In the genomic region with DNA sequence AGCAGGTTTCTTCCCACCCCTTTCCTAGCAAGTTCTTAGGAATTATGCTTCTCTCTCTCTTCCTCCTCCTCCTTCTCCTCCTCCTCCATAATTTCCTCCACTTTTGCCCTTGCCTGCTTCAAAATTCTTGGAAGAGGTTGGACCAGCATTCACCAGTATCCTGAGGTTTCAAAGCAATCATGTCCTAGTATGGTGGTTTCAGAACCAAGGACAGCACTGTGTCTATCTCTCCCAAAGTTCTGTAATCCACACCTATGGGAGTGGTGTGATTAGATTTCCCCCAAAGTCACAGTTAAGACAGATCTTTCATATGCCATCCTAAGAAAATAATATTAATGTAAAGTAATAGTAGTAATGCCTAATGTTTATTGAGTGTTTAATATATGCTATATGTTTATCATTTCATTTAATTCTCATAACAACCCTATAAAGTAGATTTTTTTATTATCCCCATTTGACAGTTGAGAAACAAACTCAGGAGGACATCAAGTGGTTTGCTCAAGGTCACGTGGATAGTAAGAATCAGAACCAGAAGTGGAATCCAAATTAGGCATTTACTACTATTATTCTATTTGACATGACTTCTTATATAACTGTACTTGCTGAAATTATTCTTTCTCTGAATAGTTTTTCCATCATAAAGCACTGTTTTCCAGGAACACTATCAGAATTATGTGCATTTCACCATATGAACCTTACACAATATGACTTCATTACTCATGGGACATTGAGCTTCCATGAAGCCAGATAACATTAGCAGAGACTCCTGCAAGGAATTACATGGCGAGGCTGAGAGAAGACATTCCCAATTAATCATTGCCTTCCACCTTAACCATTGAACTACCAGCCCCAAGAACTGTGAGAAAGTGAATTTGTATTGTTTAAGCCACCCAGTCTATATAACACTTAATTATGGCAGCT, we compare ENCODE assay signal across 12 cellular contexts.
DNase-seq lines count a peak whose midpoint lies in the region; ATAC-seq, FAIRE-seq and TF ChIP-seq lines count a peak whose summit lies in the region.
"Had no signal": no experiment of that assay in that cellular context is flagged by ENCODE, and none has a peak within 500 bp of the region (broad histone marks: within the 10 kb centered on the region; RNA-seq: fewer than 3 reads in every experiment).

No MANE protein-coding gene starts in this region.

- no peaks in the 10 kb centered on the region for H3K9me3 ChIP-seq in A549
- H3K9me3 ChIP-seq: MG63 had no signal

- TF ChIP-seq EP300 in A549 (IDR thresholded peaks at IDR 0.05): no peak

- POLR2A ChIA-PET in A549 (lab: Yijun Ruan, JAX) (no interaction called here), GM10248 (lab: Yijun Ruan, JAX) (no interaction called here)

- TF ChIP-seq RAD21 in A549 (conservative IDR thresholded peaks at IDR 0.05 in 1 of 2, IDR thresholded peaks at IDR 0.05 in 1 of 2): no peak

- CTCF ChIA-PET in A549 (lab: Yijun Ruan, JAX): interaction anchor here (1.0 to 12.3 kb wide), 14 partner anchors 8 to 131 kb away, joined by 3 to 221 read pairs (median 10); a partner anchor contains a TSS
- CTCF ChIA-PET in GM10248 (lab: Yijun Ruan, JAX): interaction anchor here (1.0 to 6.1 kb wide), 11 partner anchors 13 to 209 kb away, joined by 4 to 149 read pairs (median 5); a partner anchor contains a TSS

- H3K4me3 ChIP-seq in A549: no peak overlapping the region
- H3K4me3 ChIP-seq: MG63 had no signal

- no peak for TF ChIP-seq POLR2A in A549 (IDR thresholded peaks at IDR 0.05; ENCODE audit: low read length)

- H3K4me2 ChIP-seq in A549: no peak overlapping the region

- no peak for DNase-seq in A549 (ENCODE audit: low read depth in 1 of 2, low spot score in 1 of 2)
- DNase-seq in LHCN-M2 (ENCODE audit: low read depth): peak; percentile 43
- peak; percentile 57 for DNase-seq in astrocyte of the hippocampus (ENCODE audit: low read depth, low spot score)
- DNase-seq in iPS-NIHi11 (ENCODE audit: low spot score): peak; percentile 50
- no peak for DNase-seq in DMS114 treated with DMSO at 0.1 percent for 48 hours (lab: John Stamatoyannopoulos, UW; ENCODE audit: unreplicated experiment)
- no peak for DNase-seq in frontal cortex (ENCODE audit: low spot score in 2 of 2)
- DNase-seq in GM10248 (ENCODE audit: extremely low spot score): no peak
- DNase-seq: activated CD4-positive, alpha-beta T cell treated with anti-CD3 and anti-CD28 coated beads, Interleukin-2, amount 50 U/mL, for 48 hours; MG63 had no signal

- 6% methylated on average over 2 of the region's 2 CpGs for WGBS in A549 (ENCODE audit: missing lambda C conversion rate)

- peak; percentile 46 for FAIRE-seq in A549 (lab: Jason Lieb, UNC)
- no peak for FAIRE-seq in frontal cortex (lab: Jason Lieb, UNC)

- H3K4me1 ChIP-seq in A549: peaks cover 27% of the 10 kb centered on the region; the same call in 2 of the 3 replicates

- ATAC-seq in A549 (0 out of 6 replicates have a peak, but pooled peaks have one; percentile 41 to 51), GM18861 (IDR thresholded peaks at IDR 0.05; ENCODE audit: unreplicated experiment) (no peak)
- ATAC-seq: activated T-helper 17 cell treated with anti-CD3 and anti-CD28 coated beads, Interleukin-2, amount 50 U/mL, for 72 hours had no signal

- TF ChIP-seq CTCF in A549 (IDR thresholded peaks at IDR 0.05): no peak
- no peak for TF ChIP-seq CTCF in GM10248 (IDR thresholded peaks at IDR 0.05; ENCODE audit: control extremely low read depth, extremely low read depth, low read depth, missing control alignments)

- H3K27ac ChIP-seq in A549: no peak overlapping the region
- H3K27ac ChIP-seq: epithelial cell of prostate had no signal

TF ChIP-seq in A549, 52 proteins besides CTCF, POLR2A, EP300 and RAD21:
- TF ChIP-seq, protein P1, sequence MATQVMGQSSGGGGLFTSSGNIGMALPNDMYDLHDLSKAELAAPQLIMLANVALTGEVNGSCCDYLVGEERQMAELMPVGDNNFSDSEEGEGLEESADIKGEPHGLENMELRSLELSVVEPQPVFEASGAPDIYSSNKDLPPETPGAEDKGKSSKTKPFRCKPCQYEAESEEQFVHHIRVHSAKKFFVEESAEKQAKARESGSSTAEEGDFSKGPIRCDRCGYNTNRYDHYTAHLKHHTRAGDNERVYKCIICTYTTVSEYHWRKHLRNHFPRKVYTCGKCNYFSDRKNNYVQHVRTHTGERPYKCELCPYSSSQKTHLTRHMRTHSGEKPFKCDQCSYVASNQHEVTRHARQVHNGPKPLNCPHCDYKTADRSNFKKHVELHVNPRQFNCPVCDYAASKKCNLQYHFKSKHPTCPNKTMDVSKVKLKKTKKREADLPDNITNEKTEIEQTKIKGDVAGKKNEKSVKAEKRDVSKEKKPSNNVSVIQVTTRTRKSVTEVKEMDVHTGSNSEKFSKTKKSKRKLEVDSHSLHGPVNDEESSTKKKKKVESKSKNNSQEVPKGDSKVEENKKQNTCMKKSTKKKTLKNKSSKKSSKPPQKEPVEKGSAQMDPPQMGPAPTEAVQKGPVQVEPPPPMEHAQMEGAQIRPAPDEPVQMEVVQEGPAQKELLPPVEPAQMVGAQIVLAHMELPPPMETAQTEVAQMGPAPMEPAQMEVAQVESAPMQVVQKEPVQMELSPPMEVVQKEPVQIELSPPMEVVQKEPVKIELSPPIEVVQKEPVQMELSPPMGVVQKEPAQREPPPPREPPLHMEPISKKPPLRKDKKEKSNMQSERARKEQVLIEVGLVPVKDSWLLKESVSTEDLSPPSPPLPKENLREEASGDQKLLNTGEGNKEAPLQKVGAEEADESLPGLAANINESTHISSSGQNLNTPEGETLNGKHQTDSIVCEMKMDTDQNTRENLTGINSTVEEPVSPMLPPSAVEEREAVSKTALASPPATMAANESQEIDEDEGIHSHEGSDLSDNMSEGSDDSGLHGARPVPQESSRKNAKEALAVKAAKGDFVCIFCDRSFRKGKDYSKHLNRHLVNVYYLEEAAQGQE (IDR thresholded peaks at IDR 0.05): peak; percentile 93
- peak; percentile 78 for TF ChIP-seq EHMT2 (IDR thresholded peaks at IDR 0.05; ENCODE audit: low read depth)
- TF ChIP-seq, protein P2, sequence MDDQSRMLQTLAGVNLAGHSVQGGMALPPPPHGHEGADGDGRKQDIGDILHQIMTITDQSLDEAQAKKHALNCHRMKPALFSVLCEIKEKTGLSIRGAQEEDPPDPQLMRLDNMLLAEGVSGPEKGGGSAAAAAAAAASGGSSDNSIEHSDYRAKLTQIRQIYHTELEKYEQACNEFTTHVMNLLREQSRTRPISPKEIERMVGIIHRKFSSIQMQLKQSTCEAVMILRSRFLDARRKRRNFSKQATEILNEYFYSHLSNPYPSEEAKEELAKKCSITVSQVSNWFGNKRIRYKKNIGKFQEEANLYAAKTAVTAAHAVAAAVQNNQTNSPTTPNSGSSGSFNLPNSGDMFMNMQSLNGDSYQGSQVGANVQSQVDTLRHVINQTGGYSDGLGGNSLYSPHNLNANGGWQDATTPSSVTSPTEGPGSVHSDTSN (IDR thresholded peaks at IDR 0.05): no peak
- TF ChIP-seq EHF (CRISPR knock-in tag; IDR thresholded peaks at IDR 0.05): no peak

Comparison
In these comparisons a context has a peak if more than half of its experiments do, and no peak if none do; other contexts are left out.
1. DNase-seq: peak in LHCN-M2 (single experiment), astrocyte of the hippocampus (single experiment) and iPS-NIHi11 (single experiment); none in A549 (0 of 2), DMS114 treated with DMSO at 0.1 percent for 48 hours (single experiment), frontal cortex (0 of 2) and GM10248 (single experiment).